ENCODE assay signal across 1 cellular context in the genomic region with DNA sequence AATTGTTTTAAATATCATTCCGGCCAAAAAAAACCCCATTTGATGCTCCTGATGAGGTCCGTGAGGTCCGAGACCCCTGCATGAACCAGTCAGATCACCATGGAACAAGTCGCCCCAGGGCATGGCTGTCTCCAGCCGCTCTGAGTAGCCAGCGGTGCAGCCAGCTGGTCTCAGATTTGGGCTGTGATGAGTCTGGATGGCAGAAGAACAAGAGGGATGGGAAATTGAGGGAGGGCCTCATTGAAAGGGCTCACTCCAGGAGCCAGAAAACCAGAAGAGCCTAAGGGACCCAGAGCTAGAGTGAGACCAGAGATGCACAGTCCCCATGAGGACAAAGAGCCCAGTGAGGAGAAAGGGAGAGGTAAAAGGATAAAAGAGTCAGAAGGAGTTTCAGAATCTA.
TF ChIP-seq lines count a peak whose summit lies in the region.

No MANE protein-coding gene starts in this region.

TF ChIP-seq in A549, 52 proteins besides CTCF, POLR2A, EP300 and RAD21 (continued from another document):
- TF ChIP-seq PHF8 (IDR thresholded peaks at IDR 0.05; ENCODE audit: borderline replicate concordance, low read depth) (no peak), POLR2AphosphoS2 (conservative IDR thresholded peaks at IDR 0.05; ENCODE audit: low read length) (no peak), FOXS1 (CRISPR knock-in tag; IDR thresholded peaks at IDR 0.05) (no peak), RARB (CRISPR knock-in tag; IDR thresholded peaks at IDR 0.05) (no peak), FOSL2 (IDR thresholded peaks at IDR 0.05) (no peak), FOSL2 (CRISPR knock-in tag; IDR thresholded peaks at IDR 0.05) (no peak), CEBPB (IDR thresholded peaks at IDR 0.05) (no peak), TP53 (CRISPR knock-in tag; IDR thresholded peaks at IDR 0.05) (no peak), RNF2 (IDR thresholded peaks at IDR 0.05; ENCODE audit: borderline replicate concordance, low read depth) (no peak), KDM1A (IDR thresholded peaks at IDR 0.05; ENCODE audit: low read depth) (no peak), NPAS2 (CRISPR knock-in tag; IDR thresholded peaks at IDR 0.05; ENCODE audit: borderline replicate concordance) (no peak)
- TF ChIP-seq, protein P1, sequence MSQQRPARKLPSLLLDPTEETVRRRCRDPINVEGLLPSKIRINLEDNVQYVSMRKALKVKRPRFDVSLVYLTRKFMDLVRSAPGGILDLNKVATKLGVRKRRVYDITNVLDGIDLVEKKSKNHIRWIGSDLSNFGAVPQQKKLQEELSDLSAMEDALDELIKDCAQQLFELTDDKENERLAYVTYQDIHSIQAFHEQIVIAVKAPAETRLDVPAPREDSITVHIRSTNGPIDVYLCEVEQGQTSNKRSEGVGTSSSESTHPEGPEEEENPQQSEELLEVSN (IDR thresholded peaks at IDR 0.05; ENCODE audit: borderline replicate concordance, low read depth), result no peak
